ENCODE assay signal across 1 cellular context in genomic region chr2:70759446-70759845, GRCh38.
TF ChIP-seq lines count a peak whose summit lies in the region.

No MANE protein-coding gene starts in this region.

TF ChIP-seq in GM23338, 12 proteins besides CTCF, POLR2A, EP300 and RAD21 (continued from another document):
- TF ChIP-seq REST (IDR thresholded peaks at IDR 0.05; ENCODE audit: unreplicated experiment) (no peak), NANOG (IDR thresholded peaks at IDR 0.05; ENCODE audit: borderline replicate concordance) (no peak)
